In genomic region chr6:17456711-17457110, GRCh38 we compare ENCODE assay signal across 14 cellular contexts.
DNase-seq lines count a peak whose midpoint lies in the region.
"Had no signal": no experiment of that assay in that cellular context is flagged by ENCODE, and none has a peak within 500 bp of the region (broad histone marks: within the 10 kb centered on the region; RNA-seq: fewer than 3 reads in every experiment).

No MANE protein-coding gene starts in this region.

- H3K4me3 Mint-ChIP-seq in activated naive CD4-positive, alpha-beta T cell treated with anti-CD3 and anti-CD28 coated beads for 36 hours: no peak overlapping the region
- H3K4me3 Mint-ChIP-seq: CD8-positive, alpha-beta T cell; H9 had no signal

- no peaks in the 10 kb centered on the region for H3K9me3 Mint-ChIP-seq in activated naive CD4-positive, alpha-beta T cell treated with anti-CD3 and anti-CD28 coated beads for 36 hours
- H3K9me3 Mint-ChIP-seq: CD8-positive, alpha-beta T cell; H9 had no signal

- CTCF ChIA-PET in activated naive CD4-positive, alpha-beta T cell treated with anti-CD3 and anti-CD28 coated beads for 36 hours (lab: Charles Lee): no interaction called here

- intact Hi-C loops in activated naive CD4-positive, alpha-beta T cell treated with anti-CD3 and anti-CD28 coated beads for 36 hours (cut with micrococcal nuclease): no loop called here

- H3K4me3 ChIP-seq in SJCRH30: no peak overlapping the region
- H3K4me3 ChIP-seq: A549 had no signal

- H3K27ac ChIP-seq in SJCRH30: no peak overlapping the region
- H3K27ac ChIP-seq: 22Rv1, A549 had no signal

- H3K36me3 ChIP-seq in SJCRH30: no peaks in the 10 kb centered on the region

- H3K27me3 ChIP-seq in SJCRH30: no peaks in the 10 kb centered on the region

- peak; percentile 10 to 34 for DNase-seq in NCI-H526 (lab: John Stamatoyannopoulos, UW)
- DNase-seq in NCI-H526 treated with DMSO at 0.1 percent for 48 hours (lab: John Stamatoyannopoulos, UW): no peak
- DNase-seq in SJCRH30: peak; percentile 38 to 63
- peak; percentile 67 for DNase-seq in foreskin melanocyte
- DNase-seq in activated naive CD4-positive, alpha-beta T cell treated with anti-CD3 and anti-CD28 coated beads for 36 hours: no peak
- no peak for DNase-seq in activated naive CD4-positive, alpha-beta T cell (lab: John Stamatoyannopoulos, UW)
- DNase-seq in dedifferentiated amniotic fluid mesenchymal stem cell (ENCODE audit: extremely low spot score): no peak
- DNase-seq: AML-193; CD8-positive, alpha-beta T cell; COR-L47; DMS 273 treated with DMSO at 0.1 percent for 48 hours; H9 had no signal

- peaks cover 21% of the 10 kb centered on the region for H3K27me3 Mint-ChIP-seq in activated naive CD4-positive, alpha-beta T cell treated with anti-CD3 and anti-CD28 coated beads for 36 hours (ENCODE audit: low read depth)

- H3K4me1 Mint-ChIP-seq in activated naive CD4-positive, alpha-beta T cell treated with anti-CD3 and anti-CD28 coated beads for 36 hours (ENCODE audit: low read depth): no peaks in the 10 kb centered on the region

- no peak overlapping the region for H3K27ac Mint-ChIP-seq in activated naive CD4-positive, alpha-beta T cell treated with anti-CD3 and anti-CD28 coated beads for 36 hours
- H3K27ac Mint-ChIP-seq: CD8-positive, alpha-beta T cell; H9 had no signal

- H3K9me3 ChIP-seq in SJCRH30 (replicated peaks): no peaks in the 10 kb centered on the region
- H3K9me3 ChIP-seq: A549 had no signal

- peaks cover 16% of the 10 kb centered on the region for H3K4me1 ChIP-seq in SJCRH30

- no peaks in the 10 kb centered on the region for H3K36me3 Mint-ChIP-seq in activated naive CD4-positive, alpha-beta T cell treated with anti-CD3 and anti-CD28 coated beads for 36 hours (ENCODE audit: low read depth)
- H3K36me3 Mint-ChIP-seq: CD8-positive, alpha-beta T cell had no signal

Comparison
In these comparisons a context has a peak if more than half of its experiments do, and no peak if none do; other contexts are left out.
1. DNase-seq: peak in NCI-H526 (2 of 2), SJCRH30 (2 of 2) and foreskin melanocyte (single experiment); none in NCI-H526 treated with DMSO at 0.1 percent for 48 hours (single experiment), activated naive CD4-positive, alpha-beta T cell treated with anti-CD3 and anti-CD28 coated beads for 36 hours (single experiment), activated naive CD4-positive, alpha-beta T cell (0 of 4) and dedifferentiated amniotic fluid mesenchymal stem cell (single experiment).